ENCODE assay signal across 16 cellular contexts in the genomic region with DNA sequence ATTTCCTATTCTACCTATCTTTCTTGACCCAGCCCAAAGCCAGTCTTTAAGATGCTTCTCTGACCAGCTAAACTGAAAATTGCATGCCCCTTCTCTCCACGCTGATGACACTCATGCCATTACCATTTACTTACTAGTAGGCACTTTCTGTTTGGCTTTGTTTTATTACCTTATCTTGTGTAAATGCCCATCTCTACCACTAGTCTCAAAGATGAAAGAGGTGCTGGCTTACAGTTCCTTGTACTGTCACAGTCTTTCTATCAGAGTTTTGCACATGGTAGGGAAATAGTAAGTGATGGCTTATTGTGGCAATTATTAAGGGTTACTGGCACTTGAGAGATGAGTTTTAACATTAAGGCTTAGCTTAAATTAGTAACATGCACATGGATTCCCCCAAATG.
DNase-seq lines count a peak whose midpoint lies in the region; ATAC-seq, FAIRE-seq and TF ChIP-seq lines count a peak whose summit lies in the region.
"Had no signal": no experiment of that assay in that cellular context is flagged by ENCODE, and none has a peak within 500 bp of the region (broad histone marks: within the 10 kb centered on the region; RNA-seq: fewer than 3 reads in every experiment).

No MANE protein-coding gene starts in this region.

- no peaks in the 10 kb centered on the region for H3K27me3 ChIP-seq in keratinocyte (ENCODE audit: control insufficient read depth, extremely low read depth, insufficient read depth, low read length)

- peaks cover 8% of the 10 kb centered on the region for H3K4me1 ChIP-seq in keratinocyte (ENCODE audit: control insufficient read depth, extremely low read depth, insufficient read depth, low read length)

- H3K9me3 ChIP-seq in keratinocyte (ENCODE audit: control insufficient read depth, low read depth, low read length), result no peaks in the 10 kb centered on the region

- ATAC-seq in HG02571 (IDR thresholded peaks at IDR 0.05; ENCODE audit: unreplicated experiment) (peak; percentile 12), GM21360 (IDR thresholded peaks at IDR 0.05; ENCODE audit: unreplicated experiment) (no peak)

- no peaks in the 10 kb centered on the region for H3K9me1 ChIP-seq in keratinocyte (ENCODE audit: control insufficient read depth, extremely low read depth, insufficient read depth, low read length)

- no peaks in the 10 kb centered on the region for H3K79me2 ChIP-seq in keratinocyte (ENCODE audit: control insufficient read depth, insufficient read depth, low read length)

- no peak overlapping the region for H2AFZ ChIP-seq in keratinocyte (ENCODE audit: control insufficient read depth, low read length)

- no peak for FAIRE-seq in keratinocyte (lab: Jason Lieb, UNC)
- FAIRE-seq: urothelium cell line had no signal

- no peak overlapping the region for H3K4me2 ChIP-seq in keratinocyte (ENCODE audit: control insufficient read depth, extremely low read depth, insufficient read depth, low read depth, low read length)

- H3K4me3 ChIP-seq in GM12875 (ENCODE audit: low read depth, low read length) (no peak overlapping the region), keratinocyte (ENCODE audit: control insufficient read depth in 2 of 3, extremely low read depth in 1 of 3, insufficient read depth in 2 of 3, low read depth in 1 of 3, low read length in 3 of 3) (no peak overlapping the region)

- dilution Hi-C loops in keratinocyte (cut with MboI; ENCODE audit: extremely low pct_ligation_motif_present, low sequenced_read_pairs), result no loop called here

- H3K27ac ChIP-seq in keratinocyte (ENCODE audit: control insufficient read depth, insufficient read depth, low read length), result no peak overlapping the region

- H4K20me1 ChIP-seq in keratinocyte (ENCODE audit: control insufficient read depth, extremely low read depth, insufficient read depth, low read length), result no peaks in the 10 kb centered on the region

- 0 out of 2 replicates have a peak, but pooled peaks have one; percentile 8 for TF ChIP-seq CTCF in GM12875 (IDR thresholded peaks at IDR 0.05; ENCODE audit: borderline replicate concordance, insufficient read depth, low read depth, low read length)
- peak in 2 of 3 experiments; percentile 29 to 30 for TF ChIP-seq CTCF in keratinocyte (optimal IDR thresholded peaks at IDR 0.05 in 1 of 3, IDR thresholded peaks at IDR 0.05 in 1 of 3, conservative IDR thresholded peaks at IDR 0.05 in 1 of 3; ENCODE audit: extremely low read depth in 1 of 3, insufficient read depth in 2 of 3, low read length in 3 of 3)

- peak; percentile 11 for DNase-seq in RPMI7951 (ENCODE audit: low read depth)
- DNase-seq in keratinocyte (ENCODE audit: low read depth, low spot score), result no peak
- DNase-seq in NOMO-1 treated with DMSO at 0.1 percent for 48 hours (lab: John Stamatoyannopoulos, UW; ENCODE audit: unreplicated experiment), result no peak
- no peak for DNase-seq in NCI-H524 treated with DMSO at 0.1 percent for 48 hours (lab: John Stamatoyannopoulos, UW)
- DNase-seq: activated CD4-positive, alpha-beta T cell treated with anti-CD3 and anti-CD28 coated beads, Interleukin-2, amount 10 ng/mL, durations not matched to agents 24 days and 14 days; anterior cingulate cortex; CD4-positive, CD25-positive, alpha-beta regulatory T cell; NCI-H1417; NCI-H446; nephron progenitor cell; stimulated activated naive CD4-positive, alpha-beta T cell; T-helper 9 cell had no signal

- H3K36me3 ChIP-seq in keratinocyte (ENCODE audit: control insufficient read depth in 2 of 2, extremely low read depth in 1 of 2, insufficient read depth in 2 of 2, low read length in 2 of 2), result no peaks in the 10 kb centered on the region

- H3K9ac ChIP-seq in keratinocyte (ENCODE audit: control insufficient read depth, extremely low read depth, insufficient read depth, low read length), result no peak overlapping the region
